ENCODE assay signal across 1 cellular context in the genomic region with DNA sequence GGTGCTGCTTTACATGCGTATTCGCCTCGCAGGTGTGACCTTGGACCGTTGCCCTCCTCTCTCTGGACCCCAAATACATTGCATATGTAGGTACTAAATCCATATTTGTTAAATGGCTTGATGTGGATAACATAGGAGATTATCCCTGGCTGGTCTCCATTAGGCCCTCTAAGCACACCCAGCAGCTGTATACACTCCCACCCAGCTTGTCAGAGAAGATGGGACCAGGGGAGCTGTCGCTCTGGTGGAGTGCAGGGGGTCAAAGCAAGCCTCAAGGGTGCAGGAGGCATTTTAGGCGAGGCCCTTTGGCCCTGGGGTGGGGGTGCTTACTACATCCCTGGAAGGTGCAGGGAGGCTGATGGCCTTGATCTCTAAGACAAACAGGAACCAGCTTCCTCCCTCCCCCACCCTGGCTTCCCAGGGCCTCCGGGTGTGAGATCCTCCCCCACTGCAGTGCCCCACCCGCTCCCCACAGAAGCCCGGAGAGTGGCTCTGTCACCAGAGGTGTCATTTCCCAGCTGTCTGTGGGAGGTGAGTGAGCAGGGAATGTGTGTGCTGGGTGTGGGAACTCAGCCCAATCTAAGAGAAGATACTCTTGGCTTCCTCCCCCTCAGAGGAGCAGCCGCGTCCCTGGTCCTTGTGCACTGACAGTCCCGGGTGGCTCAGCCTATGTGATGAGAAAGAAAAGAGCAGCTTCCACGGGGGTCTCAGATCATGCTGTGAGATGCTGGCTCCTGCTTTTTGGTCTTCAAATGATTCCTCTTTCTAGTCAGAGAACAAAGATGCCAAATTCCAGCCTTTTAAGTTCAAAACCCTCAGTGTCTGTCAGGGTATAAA.
TF ChIP-seq lines count a peak whose summit lies in the region.

No MANE protein-coding gene starts in this region.

TF ChIP-seq in K562, 482 proteins besides CTCF, POLR2A, EP300 and RAD21 (continued from another document and continues in another):
- TF ChIP-seq, protein P1, sequence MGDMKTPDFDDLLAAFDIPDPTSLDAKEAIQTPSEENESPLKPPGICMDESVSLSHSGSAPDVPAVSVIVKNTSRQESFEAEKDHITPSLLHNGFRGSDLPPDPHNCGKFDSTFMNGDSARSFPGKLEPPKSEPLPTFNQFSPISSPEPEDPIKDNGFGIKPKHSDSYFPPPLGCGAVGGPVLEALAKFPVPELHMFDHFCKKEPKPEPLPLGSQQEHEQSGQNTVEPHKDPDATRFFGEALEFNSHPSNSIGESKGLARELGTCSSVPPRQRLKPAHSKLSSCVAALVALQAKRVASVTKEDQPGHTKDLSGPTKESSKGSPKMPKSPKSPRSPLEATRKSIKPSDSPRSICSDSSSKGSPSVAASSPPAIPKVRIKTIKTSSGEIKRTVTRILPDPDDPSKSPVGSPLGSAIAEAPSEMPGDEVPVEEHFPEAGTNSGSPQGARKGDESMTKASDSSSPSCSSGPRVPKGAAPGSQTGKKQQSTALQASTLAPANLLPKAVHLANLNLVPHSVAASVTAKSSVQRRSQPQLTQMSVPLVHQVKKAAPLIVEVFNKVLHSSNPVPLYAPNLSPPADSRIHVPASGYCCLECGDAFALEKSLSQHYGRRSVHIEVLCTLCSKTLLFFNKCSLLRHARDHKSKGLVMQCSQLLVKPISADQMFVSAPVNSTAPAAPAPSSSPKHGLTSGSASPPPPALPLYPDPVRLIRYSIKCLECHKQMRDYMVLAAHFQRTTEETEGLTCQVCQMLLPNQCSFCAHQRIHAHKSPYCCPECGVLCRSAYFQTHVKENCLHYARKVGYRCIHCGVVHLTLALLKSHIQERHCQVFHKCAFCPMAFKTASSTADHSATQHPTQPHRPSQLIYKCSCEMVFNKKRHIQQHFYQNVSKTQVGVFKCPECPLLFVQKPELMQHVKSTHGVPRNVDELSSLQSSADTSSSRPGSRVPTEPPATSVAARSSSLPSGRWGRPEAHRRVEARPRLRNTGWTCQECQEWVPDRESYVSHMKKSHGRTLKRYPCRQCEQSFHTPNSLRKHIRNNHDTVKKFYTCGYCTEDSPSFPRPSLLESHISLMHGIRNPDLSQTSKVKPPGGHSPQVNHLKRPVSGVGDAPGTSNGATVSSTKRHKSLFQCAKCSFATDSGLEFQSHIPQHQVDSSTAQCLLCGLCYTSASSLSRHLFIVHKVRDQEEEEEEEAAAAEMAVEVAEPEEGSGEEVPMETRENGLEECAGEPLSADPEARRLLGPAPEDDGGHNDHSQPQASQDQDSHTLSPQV (IDR thresholded peaks at IDR 0.05) = 0 out of 2 replicates have a peak, but pooled peaks have one; percentile 68
- TF ChIP-seq BDP1 (IDR thresholded peaks at IDR 0.05; ENCODE audit: insufficient read depth, insufficient read length) (no peak), SREBF2 (CRISPR knock-in tag; IDR thresholded peaks at IDR 0.05) (no peak), ETS2 (tag; IDR thresholded peaks at IDR 0.05; ENCODE audit: borderline replicate concordance, poor library complexity, severe bottlenecking) (no peak), NONO (IDR thresholded peaks at IDR 0.05; ENCODE audit: low read depth in 2 of 2, low read length in 1 of 2) (no peak), CHD2 (IDR thresholded peaks at IDR 0.05; ENCODE audit: low read depth, low read length) (no peak), HCFC1 (IDR thresholded peaks at IDR 0.05; ENCODE audit: low read depth, low read length) (0 out of 2 replicates have a peak, but pooled peaks have one; percentile 10), RFX5 (IDR thresholded peaks at IDR 0.05; ENCODE audit: low read depth, low read length) (no peak), KDM1A (IDR thresholded peaks at IDR 0.05) (peak in 1 of 2 experiments; percentile 27; a peak in 1 of 4 replicates), ZNF778 (CRISPR knock-in tag; IDR thresholded peaks at IDR 0.05) (no peak), CBX2 (IDR thresholded peaks at IDR 0.05; ENCODE audit: insufficient read depth, low read length, poor library complexity, severe bottlenecking) (no peak), ZNF589 (CRISPR knock-in tag; IDR thresholded peaks at IDR 0.05; ENCODE audit: low read depth) (0 out of 2 replicates have a peak, but pooled peaks have one; percentile 30), CEBPG (CRISPR knock-in tag; IDR thresholded peaks at IDR 0.05) (no peak), CEBPG (tag; conservative IDR thresholded peaks at IDR 0.05 in 1 of 2, IDR thresholded peaks at IDR 0.05 in 1 of 2) (no peak), NR4A1 (CRISPR knock-in tag; IDR thresholded peaks at IDR 0.05) (no peak), NR4A1 (tag; IDR thresholded peaks at IDR 0.05) (0 out of 2 replicates have a peak, but pooled peaks have one; percentile 30), COPS2 (conservative IDR thresholded peaks at IDR 0.05) (no peak), ESRRA (IDR thresholded peaks at IDR 0.05; ENCODE audit: borderline replicate concordance, low read depth) (peak; percentile 45; the same call in 1 of the 2 replicates), ZFP1 (CRISPR knock-in tag; IDR thresholded peaks at IDR 0.05) (no peak), SAFB2 (IDR thresholded peaks at IDR 0.05; ENCODE audit: borderline replicate concordance, low read depth, low read length, severe bottlenecking) (no peak), MTA2 (IDR thresholded peaks at IDR 0.05; ENCODE audit: low read depth) (no peak; the same call in 1 of the 2 replicates), PML (IDR thresholded peaks at IDR 0.05; ENCODE audit: low read length) (peak; percentile 21; the same call in 1 of the 2 replicates), GABPB1 (CRISPR knock-in tag; IDR thresholded peaks at IDR 0.05) (no peak), HDAC3 (IDR thresholded peaks at IDR 0.05; ENCODE audit: borderline replicate concordance, partially characterized antibody) (no peak), RUNX1 (IDR thresholded peaks at IDR 0.05; ENCODE audit: low read depth) (no peak), FUS (optimal IDR thresholded peaks at IDR 0.05; ENCODE audit: low read depth, low read length) (no peak), EGR1 (conservative IDR thresholded peaks at IDR 0.05) (peak; percentile 55), MTA1 (IDR thresholded peaks at IDR 0.05; ENCODE audit: borderline replicate concordance) (peak; percentile 86), HNRNPLL (IDR thresholded peaks at IDR 0.05; ENCODE audit: low read depth, low read length, poor library complexity, severe bottlenecking) (no peak), HMG20A (CRISPR knock-in tag; conservative IDR thresholded peaks at IDR 0.05) (no peak)
- TF ChIP-seq, protein P2, sequence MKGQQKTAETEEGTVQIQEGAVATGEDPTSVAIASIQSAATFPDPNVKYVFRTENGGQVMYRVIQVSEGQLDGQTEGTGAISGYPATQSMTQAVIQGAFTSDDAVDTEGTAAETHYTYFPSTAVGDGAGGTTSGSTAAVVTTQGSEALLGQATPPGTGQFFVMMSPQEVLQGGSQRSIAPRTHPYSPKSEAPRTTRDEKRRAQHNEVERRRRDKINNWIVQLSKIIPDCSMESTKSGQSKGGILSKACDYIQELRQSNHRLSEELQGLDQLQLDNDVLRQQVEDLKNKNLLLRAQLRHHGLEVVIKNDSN (CRISPR knock-in tag; IDR thresholded peaks at IDR 0.05) = no peak
- TF ChIP-seq, protein P3, sequence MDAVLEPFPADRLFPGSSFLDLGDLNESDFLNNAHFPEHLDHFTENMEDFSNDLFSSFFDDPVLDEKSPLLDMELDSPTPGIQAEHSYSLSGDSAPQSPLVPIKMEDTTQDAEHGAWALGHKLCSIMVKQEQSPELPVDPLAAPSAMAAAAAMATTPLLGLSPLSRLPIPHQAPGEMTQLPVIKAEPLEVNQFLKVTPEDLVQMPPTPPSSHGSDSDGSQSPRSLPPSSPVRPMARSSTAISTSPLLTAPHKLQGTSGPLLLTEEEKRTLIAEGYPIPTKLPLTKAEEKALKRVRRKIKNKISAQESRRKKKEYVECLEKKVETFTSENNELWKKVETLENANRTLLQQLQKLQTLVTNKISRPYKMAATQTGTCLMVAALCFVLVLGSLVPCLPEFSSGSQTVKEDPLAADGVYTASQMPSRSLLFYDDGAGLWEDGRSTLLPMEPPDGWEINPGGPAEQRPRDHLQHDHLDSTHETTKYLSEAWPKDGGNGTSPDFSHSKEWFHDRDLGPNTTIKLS (IDR thresholded peaks at IDR 0.05; ENCODE audit: borderline replicate concordance, low read depth) = no peak
- TF ChIP-seq, protein P4, sequence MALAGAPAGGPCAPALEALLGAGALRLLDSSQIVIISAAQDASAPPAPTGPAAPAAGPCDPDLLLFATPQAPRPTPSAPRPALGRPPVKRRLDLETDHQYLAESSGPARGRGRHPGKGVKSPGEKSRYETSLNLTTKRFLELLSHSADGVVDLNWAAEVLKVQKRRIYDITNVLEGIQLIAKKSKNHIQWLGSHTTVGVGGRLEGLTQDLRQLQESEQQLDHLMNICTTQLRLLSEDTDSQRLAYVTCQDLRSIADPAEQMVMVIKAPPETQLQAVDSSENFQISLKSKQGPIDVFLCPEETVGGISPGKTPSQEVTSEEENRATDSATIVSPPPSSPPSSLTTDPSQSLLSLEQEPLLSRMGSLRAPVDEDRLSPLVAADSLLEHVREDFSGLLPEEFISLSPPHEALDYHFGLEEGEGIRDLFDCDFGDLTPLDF (CRISPR knock-in tag; IDR thresholded peaks at IDR 0.05) = no peak
- TF ChIP-seq, protein P5, sequence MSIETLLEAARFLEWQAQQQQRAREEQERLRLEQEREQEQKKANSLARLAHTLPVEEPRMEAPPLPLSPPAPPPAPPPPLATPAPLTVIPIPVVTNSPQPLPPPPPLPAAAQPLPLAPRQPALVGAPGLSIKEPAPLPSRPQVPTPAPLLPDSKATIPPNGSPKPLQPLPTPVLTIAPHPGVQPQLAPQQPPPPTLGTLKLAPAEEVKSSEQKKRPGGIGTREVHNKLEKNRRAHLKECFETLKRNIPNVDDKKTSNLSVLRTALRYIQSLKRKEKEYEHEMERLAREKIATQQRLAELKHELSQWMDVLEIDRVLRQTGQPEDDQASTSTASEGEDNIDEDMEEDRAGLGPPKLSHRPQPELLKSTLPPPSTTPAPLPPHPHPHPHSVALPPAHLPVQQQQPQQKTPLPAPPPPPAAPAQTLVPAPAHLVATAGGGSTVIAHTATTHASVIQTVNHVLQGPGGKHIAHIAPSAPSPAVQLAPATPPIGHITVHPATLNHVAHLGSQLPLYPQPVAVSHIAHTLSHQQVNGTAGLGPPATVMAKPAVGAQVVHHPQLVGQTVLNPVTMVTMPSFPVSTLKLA (conservative IDR thresholded peaks at IDR 0.05) = peak; percentile 45 to 71
- TF ChIP-seq, protein P6, sequence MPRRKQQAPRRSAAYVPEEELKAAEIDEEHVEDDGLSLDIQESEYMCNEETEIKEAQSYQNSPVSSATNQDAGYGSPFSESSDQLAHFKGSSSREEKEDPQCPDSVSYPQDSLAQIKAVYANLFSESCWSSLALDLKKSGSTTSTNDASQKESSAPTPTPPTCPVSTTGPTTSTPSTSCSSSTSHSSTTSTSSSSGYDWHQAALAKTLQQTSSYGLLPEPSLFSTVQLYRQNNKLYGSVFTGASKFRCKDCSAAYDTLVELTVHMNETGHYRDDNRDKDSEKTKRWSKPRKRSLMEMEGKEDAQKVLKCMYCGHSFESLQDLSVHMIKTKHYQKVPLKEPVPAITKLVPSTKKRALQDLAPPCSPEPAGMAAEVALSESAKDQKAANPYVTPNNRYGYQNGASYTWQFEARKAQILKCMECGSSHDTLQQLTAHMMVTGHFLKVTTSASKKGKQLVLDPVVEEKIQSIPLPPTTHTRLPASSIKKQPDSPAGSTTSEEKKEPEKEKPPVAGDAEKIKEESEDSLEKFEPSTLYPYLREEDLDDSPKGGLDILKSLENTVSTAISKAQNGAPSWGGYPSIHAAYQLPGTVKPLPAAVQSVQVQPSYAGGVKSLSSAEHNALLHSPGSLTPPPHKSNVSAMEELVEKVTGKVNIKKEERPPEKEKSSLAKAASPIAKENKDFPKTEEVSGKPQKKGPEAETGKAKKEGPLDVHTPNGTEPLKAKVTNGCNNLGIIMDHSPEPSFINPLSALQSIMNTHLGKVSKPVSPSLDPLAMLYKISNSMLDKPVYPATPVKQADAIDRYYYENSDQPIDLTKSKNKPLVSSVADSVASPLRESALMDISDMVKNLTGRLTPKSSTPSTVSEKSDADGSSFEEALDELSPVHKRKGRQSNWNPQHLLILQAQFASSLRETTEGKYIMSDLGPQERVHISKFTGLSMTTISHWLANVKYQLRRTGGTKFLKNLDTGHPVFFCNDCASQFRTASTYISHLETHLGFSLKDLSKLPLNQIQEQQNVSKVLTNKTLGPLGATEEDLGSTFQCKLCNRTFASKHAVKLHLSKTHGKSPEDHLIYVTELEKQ (CRISPR knock-in tag; IDR thresholded peaks at IDR 0.05) = no peak
- TF ChIP-seq, protein P7, sequence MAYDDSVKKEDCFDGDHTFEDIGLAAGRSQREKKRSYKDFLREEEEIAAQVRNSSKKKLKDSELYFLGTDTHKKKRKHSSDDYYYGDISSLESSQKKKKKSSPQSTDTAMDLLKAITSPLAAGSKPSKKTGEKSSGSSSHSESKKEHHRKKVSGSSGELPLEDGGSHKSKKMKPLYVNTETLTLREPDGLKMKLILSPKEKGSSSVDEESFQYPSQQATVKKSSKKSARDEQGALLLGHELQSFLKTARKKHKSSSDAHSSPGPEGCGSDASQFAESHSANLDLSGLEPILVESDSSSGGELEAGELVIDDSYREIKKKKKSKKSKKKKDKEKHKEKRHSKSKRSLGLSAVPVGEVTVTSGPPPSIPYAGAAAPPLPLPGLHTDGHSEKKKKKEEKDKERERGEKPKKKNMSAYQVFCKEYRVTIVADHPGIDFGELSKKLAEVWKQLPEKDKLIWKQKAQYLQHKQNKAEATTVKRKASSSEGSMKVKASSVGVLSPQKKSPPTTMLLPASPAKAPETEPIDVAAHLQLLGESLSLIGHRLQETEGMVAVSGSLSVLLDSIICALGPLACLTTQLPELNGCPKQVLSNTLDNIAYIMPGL (CRISPR knock-in tag; IDR thresholded peaks at IDR 0.05) = no peak
- TF ChIP-seq, protein P8, sequence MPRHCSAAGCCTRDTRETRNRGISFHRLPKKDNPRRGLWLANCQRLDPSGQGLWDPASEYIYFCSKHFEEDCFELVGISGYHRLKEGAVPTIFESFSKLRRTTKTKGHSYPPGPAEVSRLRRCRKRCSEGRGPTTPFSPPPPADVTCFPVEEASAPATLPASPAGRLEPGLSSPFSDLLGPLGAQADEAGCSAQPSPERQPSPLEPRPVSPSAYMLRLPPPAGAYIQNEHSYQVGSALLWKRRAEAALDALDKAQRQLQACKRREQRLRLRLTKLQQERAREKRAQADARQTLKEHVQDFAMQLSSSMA (CRISPR knock-in tag; IDR thresholded peaks at IDR 0.05) = no peak
